8 cellular contexts compared by ENCODE assay signal in genomic region chr19:11446652-11447301, GRCh38. TPM values are rescaled to one million over a fixed set of nuclear protein-coding genes. Genes with fewer than 3 reads are reported as not detected.
DNase-seq lines count a peak whose midpoint lies in the region; ATAC-seq lines count a peak whose summit lies in the region.

No MANE protein-coding gene starts in this region.

- intact Hi-C loops in activated naive CD4-positive, alpha-beta T cell treated with anti-CD3 and anti-CD28 coated beads for 36 hours (cut with micrococcal nuclease) = no loop called here
- intact Hi-C loops in head of caudate nucleus (cut with DNase I) (loop anchor here (5.0 kb wide), 2 partner anchors 36 to 154 kb away; partner anchors contain the start of gene ELAVL3), posterior vena cava (cut with DNase I) (loop anchor here in 1 of 2 donors (5.0 to 10.0 kb wide), 2 partner anchors 149 to 312 kb away; partner anchors contain the start of gene TSPAN16)

- DNase-seq in GM03348 (ENCODE audit: low spot score) = peak; percentile 88
- DNase-seq in NCI-H460 (ENCODE audit: extremely low read depth, low read depth) = peak; percentile 31
- peak; percentile 53 for DNase-seq in activated naive CD4-positive, alpha-beta T cell treated with anti-CD3 and anti-CD28 coated beads for 36 hours
- peak; percentile 73 to 96 (median 88) for DNase-seq in head of caudate nucleus
- peak; percentile 85 for DNase-seq in posterior vena cava (ENCODE audit: low spot score)
- DNase-seq in NOMO-1 treated with dmso at 0.1 percent for 144 hours (lab: John Stamatoyannopoulos, UW; ENCODE audit: unreplicated experiment) = no peak

- H3K27me3 Mint-ChIP-seq in activated naive CD4-positive, alpha-beta T cell treated with anti-CD3 and anti-CD28 coated beads for 36 hours (ENCODE audit: low read depth) = no peaks in the 10 kb centered on the region

- CTCF ChIA-PET in activated naive CD4-positive, alpha-beta T cell treated with anti-CD3 and anti-CD28 coated beads for 36 hours (lab: Charles Lee) = interaction anchor here (0.7 to 1.0 kb wide), 3 partner anchors 138 to 205 kb away, joined by 3 read pairs; no protein-coding TSS in a partner anchor

- no peaks in the 10 kb centered on the region for H3K4me1 Mint-ChIP-seq in activated naive CD4-positive, alpha-beta T cell treated with anti-CD3 and anti-CD28 coated beads for 36 hours (ENCODE audit: low read depth)

- H3K27ac Mint-ChIP-seq in activated naive CD4-positive, alpha-beta T cell treated with anti-CD3 and anti-CD28 coated beads for 36 hours = no peak overlapping the region

- no peak overlapping the region for H3K4me3 Mint-ChIP-seq in activated naive CD4-positive, alpha-beta T cell treated with anti-CD3 and anti-CD28 coated beads for 36 hours

- no peaks in the 10 kb centered on the region for H3K9me3 Mint-ChIP-seq in activated naive CD4-positive, alpha-beta T cell treated with anti-CD3 and anti-CD28 coated beads for 36 hours

- no peak for ATAC-seq in HG03354 (IDR thresholded peaks at IDR 0.05; ENCODE audit: poor library complexity, severe bottlenecking, unreplicated experiment)
- no peak for ATAC-seq in GM21717 (IDR thresholded peaks at IDR 0.05; ENCODE audit: unreplicated experiment)

- peaks cover 25% of the 10 kb centered on the region for H3K36me3 Mint-ChIP-seq in activated naive CD4-positive, alpha-beta T cell treated with anti-CD3 and anti-CD28 coated beads for 36 hours (ENCODE audit: low read depth)

RNA-seq across cellular contexts. Expression of gene PRKCSH, which starts 11.3 kb away (rescaled TPM):
- 122 and 131 TPM in 2 replicates for total RNA-seq in NCI-H460 (2014; rRNA removed; shearing (Covaris generic))
- 85.9 and 105 TPM in 2 replicates for polyA plus RNA-seq in NCI-H460 (2014; cell fraction: nucleus; rRNA removed)
- 100 to 1,000 TPM; 234 to 237 TPM for total RNA-seq in activated naive CD4-positive, alpha-beta T cell treated with anti-CD3 and anti-CD28 coated beads for 36 hours
- total RNA-seq in posterior vena cava = 100 to 1,000 TPM; 161 to 188 TPM

RNA-seq across cellular contexts. Expression of gene ODAD3, which starts 11.9 kb away (rescaled TPM):
- total RNA-seq in NCI-H460 (2014; rRNA removed; shearing (Covaris generic)) = 0.20 and 0.47 TPM in 2 replicates
- polyA plus RNA-seq in NCI-H460 (2014; cell fraction: nucleus; rRNA removed) = 0.08 TPM in 1 of 2 replicates, not detected in the other
- total RNA-seq in activated naive CD4-positive, alpha-beta T cell treated with anti-CD3 and anti-CD28 coated beads for 36 hours = under 1 TPM; 0.15 to 0.19 TPM
- under 1 TPM in 1 of 2 donors, not detected in 1; 0.69 TPM for total RNA-seq in posterior vena cava

RNA-seq across cellular contexts. Expression of gene RGL3, which starts 27.7 kb away (rescaled TPM):
- total RNA-seq in NCI-H460 (2014; rRNA removed; shearing (Covaris generic)) = 7.3 and 8.6 TPM in 2 replicates
- polyA plus RNA-seq in NCI-H460 (2014; cell fraction: nucleus; rRNA removed) = 26.9 and 41.9 TPM in 2 replicates
- not detected for total RNA-seq in activated naive CD4-positive, alpha-beta T cell treated with anti-CD3 and anti-CD28 coated beads for 36 hours
- 10 to 100 TPM in 1 of 2 donors, 1 to 10 TPM in 1; 7.7 to 12.9 TPM for total RNA-seq in posterior vena cava

RNA-seq across cellular contexts. Expression of gene ELAVL3, which starts 34.1 kb away (rescaled TPM):
- total RNA-seq in NCI-H460 (2014; rRNA removed; shearing (Covaris generic)) = not detected in 2 replicates
- polyA plus RNA-seq in NCI-H460 (2014; cell fraction: nucleus; rRNA removed) = not detected in 2 replicates
- not detected for total RNA-seq in activated naive CD4-positive, alpha-beta T cell treated with anti-CD3 and anti-CD28 coated beads for 36 hours
- total RNA-seq in posterior vena cava = not detected

RNA-seq across cellular contexts. Expression of gene ZNF653, which starts 58.9 kb away (rescaled TPM):
- total RNA-seq in NCI-H460 (2014; rRNA removed; shearing (Covaris generic)) = 5.2 and 5.6 TPM in 2 replicates
- 7.3 and 20.5 TPM in 2 replicates for polyA plus RNA-seq in NCI-H460 (2014; cell fraction: nucleus; rRNA removed)
- total RNA-seq in activated naive CD4-positive, alpha-beta T cell treated with anti-CD3 and anti-CD28 coated beads for 36 hours = 1 to 10 TPM; 6.8 to 7.3 TPM
- total RNA-seq in posterior vena cava = 1 to 10 TPM; 6.1 to 9.4 TPM
